ENCODE assay signal across 32 cellular contexts in genomic region chr20:47635256-47635655, GRCh38.
"Had no signal": no experiment of that assay in that cellular context is flagged by ENCODE, and none has a peak within 500 bp of the region (broad histone marks: within the 10 kb centered on the region; RNA-seq: fewer than 3 reads in every experiment).

No MANE protein-coding gene starts in this region.

- H3K9me3 ChIP-seq: ovary, psoas muscle, spleen, suprapubic skin, testis, tibial artery, transverse colon, upper lobe of right lung, uterus had no signal

- H3K4me1 Mint-ChIP-seq: neural crest cell; stimulated activated naive CD8-positive, alpha-beta T cell treated with anti-CD3 and anti-CD28 coated beads, Interleukin-15, amount 100 ng/mL, for 72 hours had no signal

- H3K27me3 Mint-ChIP-seq: naive B cell; naive thymus-derived CD8-positive, alpha-beta T cell; natural killer cell treated with Interleukin-12 subunit alpha and Interleukin-12 subunit beta and Interleukin-15 and Interleukin-18, amount 100 ng/mL, for 72 hours; progenitor cell of endocrine pancreas; stimulated activated naive CD8-positive, alpha-beta T cell treated with anti-CD3 and anti-CD28 coated beads, Interleukin-15, amount 100 ng/mL, for 72 hours; type B pancreatic cell had no signal

- H3K27ac Mint-ChIP-seq: natural killer cell treated with Interleukin-12 subunit alpha and Interleukin-12 subunit beta and Interleukin-15 and Interleukin-18, amount 100 ng/mL, for 72 hours; nephron progenitor cell; type B pancreatic cell had no signal

- H3K27me3 ChIP-seq: ovary, spleen, suprapubic skin, testis, tibial artery, transverse colon, upper lobe of right lung, uterus had no signal

- H3K4me3 ChIP-seq: ovary, psoas muscle, skin epidermis, smooth muscle cell, spleen, suprapubic skin, testis, tibial artery, transverse colon, upper lobe of right lung, uterus had no signal

- H3K9ac ChIP-seq: parathyroid adenoma had no signal

- H3K36me3 ChIP-seq: ovary, uterus had no signal

- H3K4me3 Mint-ChIP-seq: naive thymus-derived CD8-positive, alpha-beta T cell; natural killer cell treated with Interleukin-12 subunit alpha and Interleukin-12 subunit beta and Interleukin-15 and Interleukin-18, amount 100 ng/mL, for 72 hours; nephron progenitor cell; neural crest cell; stimulated activated naive CD8-positive, alpha-beta T cell treated with anti-CD3 and anti-CD28 coated beads, Interleukin-15, amount 100 ng/mL, for 72 hours; type B pancreatic cell had no signal

- H3K4me2 ChIP-seq: smooth muscle cell had no signal

- DNase-seq: naive B cell; naive thymus-derived CD8-positive, alpha-beta T cell; nephron progenitor cell; occipital lobe; ovary; posterior cingulate gyrus; psoas muscle; right cardiac atrium; spleen; stimulated activated CD4-positive, alpha-beta T cell treated with anti-CD3 and anti-CD28 coated beads, Interleukin-12 subunit alpha, Interleukin-12 subunit beta, amount 100 ng/mL, for 4 hours; stimulated activated CD4-positive, alpha-beta T cell treated with anti-CD3 and anti-CD28 coated beads, Interleukin-1b, Interleukin-23, amount 100 ng/mL, for 48 hours; stimulated activated CD4-positive, alpha-beta T cell treated with anti-CD3 and anti-CD28 coated beads, Interleukin-4, amount 100 ng/mL, for 1 hour; stimulated activated CD4-positive, alpha-beta T cell treated with anti-CD3 and anti-CD28 coated beads, Interleukin-4, amount 100 ng/mL, for 4 hours; stimulated activated CD8-positive, alpha-beta memory T cell treated with anti-CD3 and anti-CD28 coated beads, Interleukin-4, amount 100 ng/mL, for 48 hours; stimulated activated naive CD4-positive, alpha-beta T cell; stimulated activated naive CD8-positive, alpha-beta T cell treated with anti-CD3 and anti-CD28 coated beads, Interleukin-15, amount 100 ng/mL, for 72 hours; stimulated activated naive CD8-positive, alpha-beta T cell treated with anti-CD3 and anti-CD28 coated beads, Interleukin-15, Interleukin-2, amounts not matched to agents 100 U/mL and 50 U/mL, for 24 hours; substantia nigra; testis; tibial artery; transverse colon; upper lobe of right lung; uterus had no signal

- H3K27ac ChIP-seq: ovary, parathyroid adenoma, psoas muscle, skin epidermis, spleen, suprapubic skin, testis, tibial artery, transverse colon, upper lobe of right lung, uterus had no signal

- H2AFZ ChIP-seq: parathyroid adenoma had no signal

- H3K79me2 ChIP-seq: parathyroid adenoma had no signal

- H3K9me3 Mint-ChIP-seq: naive B cell; naive thymus-derived CD8-positive, alpha-beta T cell; natural killer cell treated with Interleukin-12 subunit alpha and Interleukin-12 subunit beta and Interleukin-15 and Interleukin-18, amount 100 ng/mL, for 72 hours; nephron progenitor cell; neural crest cell; stimulated activated naive CD8-positive, alpha-beta T cell treated with anti-CD3 and anti-CD28 coated beads, Interleukin-15, amount 100 ng/mL, for 72 hours; type B pancreatic cell had no signal

- H3K4me1 ChIP-seq: parathyroid adenoma, psoas muscle, spleen, suprapubic skin, testis, transverse colon, upper lobe of right lung, uterus had no signal

- ATAC-seq: naive thymus-derived CD8-positive, alpha-beta T cell; natural killer cell treated with Interleukin-12 subunit alpha and Interleukin-12 subunit beta and Interleukin-15 and Interleukin-18, amount 100 ng/mL, for 72 hours; psoas muscle; sciatic nerve; stimulated activated naive CD8-positive, alpha-beta T cell treated with anti-CD3 and anti-CD28 coated beads, Interleukin-15, amount 100 ng/mL, for 72 hours; stimulated activated naive CD8-positive, alpha-beta T cell treated with anti-CD3 and anti-CD28 coated beads, Interleukin-15, Interleukin-2, amounts not matched to agents 100 U/mL and 50 U/mL, for 24 hours; upper lobe of right lung had no signal
